Comparison of ENCODE assay signal across 9 cellular contexts in the genomic region with DNA sequence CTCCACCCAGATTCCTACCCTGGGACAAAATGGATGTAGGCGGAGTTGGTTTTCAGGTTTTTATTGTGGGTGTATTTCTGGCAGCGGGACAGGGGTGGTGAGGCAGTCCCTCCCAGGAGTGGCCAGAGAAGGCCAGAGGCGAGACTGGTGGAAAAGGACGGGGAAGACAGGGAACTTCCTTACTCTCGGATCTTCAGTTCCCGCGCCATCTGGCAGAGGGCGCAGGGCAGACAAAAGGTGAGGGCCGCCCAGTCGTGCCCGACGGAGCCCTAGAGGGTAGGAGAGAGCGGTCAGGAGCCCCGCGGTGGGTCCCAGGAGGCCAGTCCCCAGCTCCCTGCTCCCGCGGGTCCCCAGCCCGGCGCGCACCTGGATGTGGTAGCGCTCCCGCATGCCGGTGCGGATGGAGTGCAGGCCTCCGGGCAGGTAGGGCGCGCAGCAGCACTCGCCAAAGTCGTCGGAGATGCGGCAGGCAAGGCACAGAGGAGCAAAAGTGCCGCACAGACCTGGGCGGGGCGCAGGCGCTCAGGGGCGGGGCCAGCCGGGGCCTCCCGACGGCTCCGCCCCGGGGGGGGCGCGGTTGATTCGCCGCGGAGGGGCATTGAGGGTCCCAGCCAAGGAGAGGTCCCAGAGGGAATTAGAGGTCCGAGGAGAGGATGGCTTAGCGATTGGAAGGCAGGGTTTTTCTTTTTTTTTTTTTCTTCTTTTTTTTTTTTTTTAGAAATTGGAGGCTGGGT. TPM values are rescaled to one million over a fixed set of nuclear protein-coding genes. Genes with fewer than 3 reads are reported as not detected.
DNase-seq lines count a peak whose midpoint lies in the region; ATAC-seq and TF ChIP-seq lines count a peak whose summit lies in the region.
"Had no signal": no experiment of that assay in that cellular context is flagged by ENCODE, and none has a peak within 500 bp of the region (broad histone marks: within the 10 kb centered on the region; RNA-seq: fewer than 3 reads in every experiment).

No MANE protein-coding gene starts in this region.

- peak overlapping the region; percentile 22 for H3K4me3 ChIP-seq in right cardiac atrium (ENCODE audit: low read length)
- peak overlapping the region; percentile 43 to 57 (median 46) for H3K4me3 ChIP-seq in gastrocnemius medialis

- H3K27me3 Mint-ChIP-seq in activated naive CD8-positive, alpha-beta T cell treated with anti-CD3 and anti-CD28 coated beads, Interleukin-2, amount 50 U/mL, for 24 hours: peaks cover 48% of the 10 kb centered on the region

- peaks cover 7% of the 10 kb centered on the region for H3K4me1 Mint-ChIP-seq in activated naive CD8-positive, alpha-beta T cell treated with anti-CD3 and anti-CD28 coated beads, Interleukin-2, amount 50 U/mL, for 24 hours

- DNase-seq in NCI-H1092 (lab: John Stamatoyannopoulos, UW): peak; percentile 44
- DNase-seq in T follicular helper cell (ENCODE audit: low read depth): peak; percentile 50
- DNase-seq in activated naive CD8-positive, alpha-beta T cell treated with anti-CD3 and anti-CD28 coated beads, Interleukin-2, amount 50 U/mL, for 24 hours: peak; percentile 78
- peak; percentile 59 to 84 (median 82) for DNase-seq in right cardiac atrium
- DNase-seq in gastrocnemius medialis: no peak
- DNase-seq in putamen (ENCODE audit: low spot score): no peak

- H3K27ac ChIP-seq in right cardiac atrium (ENCODE audit: low read length) (no peak overlapping the region), gastrocnemius medialis (peak overlapping the region in 2 of 4 donors; percentile 27 to 39)

- H3K4me1 ChIP-seq in right cardiac atrium (ENCODE audit: control insufficient read depth, insufficient read depth, low read length) (no peaks in the 10 kb centered on the region), gastrocnemius medialis (peaks cover 0 to 7% of the 10 kb centered on the region in 2 donors)

- TF ChIP-seq POLR2A in gastrocnemius medialis (IDR thresholded peaks at IDR 0.05): no peak

- no peaks in the 10 kb centered on the region for H3K36me3 ChIP-seq in gastrocnemius medialis

- 2% methylated on average over 48 of the region's 48 CpGs for WGBS in right cardiac atrium

- H3K27me3 ChIP-seq in right cardiac atrium (ENCODE audit: control insufficient read depth, insufficient read depth): no peaks in the 10 kb centered on the region
- peaks cover 10 to 38% (median 33%) of the 10 kb centered on the region in 3 donors for H3K27me3 ChIP-seq in gastrocnemius medialis

- H3K27ac Mint-ChIP-seq in activated naive CD8-positive, alpha-beta T cell treated with anti-CD3 and anti-CD28 coated beads, Interleukin-2, amount 50 U/mL, for 24 hours: no peak overlapping the region

- peak overlapping the region; percentile 55 for H3K4me3 Mint-ChIP-seq in activated naive CD8-positive, alpha-beta T cell treated with anti-CD3 and anti-CD28 coated beads, Interleukin-2, amount 50 U/mL, for 24 hours

- no peaks in the 10 kb centered on the region for H3K9me3 ChIP-seq in right cardiac atrium (ENCODE audit: control insufficient read depth, low read length)
- H3K9me3 ChIP-seq in gastrocnemius medialis: no peaks in the 10 kb centered on the region

- in situ Hi-C loops in gastrocnemius medialis (cut with MboI; ENCODE audit: low sequenced_read_pairs in 4 of 4): no loop called here

- TF ChIP-seq CTCF in GM12873 (IDR thresholded peaks at IDR 0.05; ENCODE audit: insufficient read depth, low read depth, low read length, missing control alignments): peak; percentile 57
- peak in 3 of 5 experiments; percentile 36 to 50 (median 47) for TF ChIP-seq CTCF in gastrocnemius medialis (IDR thresholded peaks at IDR 0.05 in 4 of 5, conservative IDR thresholded peaks at IDR 0.05 in 1 of 5)

- no peaks in the 10 kb centered on the region for H3K9me3 Mint-ChIP-seq in activated naive CD8-positive, alpha-beta T cell treated with anti-CD3 and anti-CD28 coated beads, Interleukin-2, amount 50 U/mL, for 24 hours

- no peaks in the 10 kb centered on the region for H3K36me3 Mint-ChIP-seq in activated naive CD8-positive, alpha-beta T cell treated with anti-CD3 and anti-CD28 coated beads, Interleukin-2, amount 50 U/mL, for 24 hours (ENCODE audit: low read depth)

- intact Hi-C loops in right cardiac atrium (cut with DNase I): no loop called here
- intact Hi-C loops in gastrocnemius medialis (cut with DNase I; ENCODE audit: low total_unique reads): loop anchor here (5.0 kb wide), 1 partner anchor 45 kb away; no protein-coding TSS in a partner anchor

- ATAC-seq in activated naive CD8-positive, alpha-beta T cell treated with anti-CD3 and anti-CD28 coated beads, Interleukin-2, amount 50 U/mL, for 24 hours: peak; percentile 87
- ATAC-seq in right cardiac atrium: peak; percentile 74 to 79
- ATAC-seq in gastrocnemius medialis: peak; percentile 41 to 62
- no peak for ATAC-seq in HG02610 (IDR thresholded peaks at IDR 0.05; ENCODE audit: unreplicated experiment)

RNA-seq across cellular contexts. Expression of a gene that starts 3.0 kb away (rescaled TPM):
- total RNA-seq in right cardiac atrium: under 1 TPM in 3 of 4 donors, not detected in 1; 0.50 to 0.91 (median 0.66) TPM
- 1.9 TPM for polyA plus RNA-seq in right cardiac atrium
- total RNA-seq in gastrocnemius medialis: not detected
- total RNA-seq: temporal lobe had no signal

RNA-seq across cellular contexts. Expression of a gene that starts 40.0 kb away (rescaled TPM):
- 10 to 100 TPM in 2 of 4 donors, 1 to 10 TPM in 2; 9.4 to 44.9 (median 12.3) TPM for total RNA-seq in right cardiac atrium
- 81.6 TPM for polyA plus RNA-seq in right cardiac atrium
- total RNA-seq in gastrocnemius medialis: 10 to 100 TPM in 3 of 4 donors, 1 to 10 TPM in 1; 6.9 to 44.5 (median 13.7) TPM

RNA-seq across cellular contexts. Expression of a gene that starts 55.6 kb away (rescaled TPM):
- total RNA-seq in right cardiac atrium: not detected
- polyA plus RNA-seq in right cardiac atrium: not detected
- not detected for total RNA-seq in gastrocnemius medialis
- total RNA-seq: temporal lobe had no signal

Comparison
In these comparisons a context has a peak if more than half of its experiments do, and no peak if none do; other contexts are left out.
1. DNase-seq: peak in NCI-H1092 (single experiment), T follicular helper cell (single experiment), activated naive CD8-positive, alpha-beta T cell treated with anti-CD3 and anti-CD28 coated beads, Interleukin-2, amount 50 U/mL, for 24 hours (single experiment) and right cardiac atrium (3 of 3); none in gastrocnemius medialis (0 of 2) and putamen (single experiment).